Comparison of ENCODE assay signal across 17 cellular contexts in the genomic region with DNA sequence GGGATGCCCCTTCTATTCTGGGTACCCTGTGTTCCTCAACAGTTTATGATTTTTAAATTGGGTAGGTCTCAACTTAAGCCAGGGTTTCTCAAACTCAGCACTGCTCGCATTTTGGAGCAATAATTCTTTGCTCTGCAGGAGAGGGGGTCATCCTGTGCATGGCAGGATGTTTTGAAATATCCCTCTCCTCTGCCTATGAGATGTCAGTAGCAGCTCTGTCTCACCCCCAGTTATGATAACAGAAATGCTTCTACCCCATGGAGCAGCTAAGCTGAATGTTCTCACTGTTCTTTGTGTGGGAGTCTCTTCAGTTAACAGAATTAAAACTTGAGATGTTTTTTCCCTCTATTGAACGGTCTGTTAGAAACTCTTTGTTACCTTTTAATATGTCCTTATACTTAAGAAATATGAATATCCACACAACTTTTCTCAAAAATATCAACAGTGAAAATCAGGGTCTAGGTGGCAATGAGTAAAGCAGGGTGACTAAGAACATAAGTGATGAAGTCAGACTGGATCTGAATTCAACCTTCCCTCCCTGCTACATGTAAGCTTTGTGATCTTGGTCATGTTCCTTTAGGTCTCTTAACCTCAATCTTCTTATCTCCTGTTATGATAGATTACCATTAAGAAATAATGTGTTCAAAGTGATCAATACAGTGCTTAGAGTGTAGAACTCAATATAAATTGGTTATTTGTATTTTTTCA.
DNase-seq lines count a peak whose midpoint lies in the region; ATAC-seq and TF ChIP-seq lines count a peak whose summit lies in the region.
"Had no signal": no experiment of that assay in that cellular context is flagged by ENCODE, and none has a peak within 500 bp of the region (broad histone marks: within the 10 kb centered on the region; RNA-seq: fewer than 3 reads in every experiment).

No MANE protein-coding gene starts in this region.

- H3K27me3 Mint-ChIP-seq in CD4-positive, alpha-beta T cell: no peaks in the 10 kb centered on the region
- H3K27me3 Mint-ChIP-seq in activated naive CD8-positive, alpha-beta T cell treated with anti-CD3 and anti-CD28 coated beads, Interleukin-2, amount 50 U/mL, for 24 hours: no peaks in the 10 kb centered on the region

- no peak overlapping the region for H3K18ac ChIP-seq in neuronal stem cell (ENCODE audit: low read length)

- H3K27ac Mint-ChIP-seq in CD4-positive, alpha-beta T cell: peak overlapping the region; percentile 69
- peak overlapping the region; percentile 86 for H3K27ac Mint-ChIP-seq in activated naive CD8-positive, alpha-beta T cell treated with anti-CD3 and anti-CD28 coated beads, Interleukin-2, amount 50 U/mL, for 24 hours

- H3K23ac ChIP-seq in neuronal stem cell (ENCODE audit: low read depth, low read length, poor library complexity): no peak overlapping the region

- no peaks in the 10 kb centered on the region for H3K9me3 ChIP-seq in CD4-positive, alpha-beta T cell (ENCODE audit: control insufficient read depth, low read length)
- H3K9me3 ChIP-seq in neuronal stem cell (replicated peaks in 1 of 2; ENCODE audit: control insufficient read depth in 2 of 2, insufficient read depth in 1 of 2, low read depth in 1 of 2, low read length in 2 of 2): no peaks in the 10 kb centered on the region
- H3K9me3 ChIP-seq: BE2C, ovary, testis had no signal

- H2BK120ac ChIP-seq in neuronal stem cell (ENCODE audit: low read depth, low read length): no peak overlapping the region

- POLR2A ChIA-PET in CD4-positive, alpha-beta T cell (lab: Charles Lee): interaction anchor here (1.1 kb wide), 1 partner anchor 86 kb away, joined by 3 read pairs; no protein-coding TSS in a partner anchor

- no peak overlapping the region for H2BK15ac ChIP-seq in neuronal stem cell (ENCODE audit: low read length)

- no peak overlapping the region for H3K4me2 ChIP-seq in neuronal stem cell (ENCODE audit: insufficient read depth, low read length, poor library complexity, severe bottlenecking)

- H3K4me1 ChIP-seq in neuronal stem cell (ENCODE audit: control insufficient read depth in 2 of 2, insufficient read depth in 1 of 2, low read depth in 1 of 2, low read length in 2 of 2): peaks cover 2 to 6% of the 10 kb centered on the region in 2 donors

- H2AK5ac ChIP-seq in neuronal stem cell (ENCODE audit: low read depth, low read length): no peak overlapping the region

- H3K4me3 ChIP-seq in neuronal stem cell (ENCODE audit: low read length in 2 of 2): no peak overlapping the region
- H3K4me3 ChIP-seq: ovary, testis had no signal

- no peak for DNase-seq in CD4-positive, alpha-beta T cell
- no peak for DNase-seq in activated naive CD8-positive, alpha-beta T cell treated with anti-CD3 and anti-CD28 coated beads, Interleukin-2, amount 50 U/mL, for 24 hours
- DNase-seq in neuronal stem cell (ENCODE audit: low spot score) (no peak), NCI-H1092 (lab: John Stamatoyannopoulos, UW) (no peak), DMS53 treated with DMSO at 0.1 percent for 48 hours (lab: John Stamatoyannopoulos, UW; ENCODE audit: unreplicated experiment) (no peak), iPS-NIHi7 (ENCODE audit: extremely low spot score) (no peak)
- DNase-seq: BE2C, brain microvascular endothelial cell, left colon, NCI-H1694, NCI-H69, ovary, testis had no signal

- no peak overlapping the region for H2BK12ac ChIP-seq in neuronal stem cell (ENCODE audit: low read length)

- CTCF ChIA-PET in CD4-positive, alpha-beta T cell (lab: Charles Lee): no interaction called here

- H4K91ac ChIP-seq in neuronal stem cell (ENCODE audit: low read depth, low read length, poor library complexity): no peak overlapping the region

- no peak overlapping the region for H2AFZ ChIP-seq in neuronal stem cell (ENCODE audit: low read length)

- peaks cover 92% of the 10 kb centered on the region for H3K4me1 Mint-ChIP-seq in CD4-positive, alpha-beta T cell (ENCODE audit: low read depth)
- peaks cover 80% of the 10 kb centered on the region for H3K4me1 Mint-ChIP-seq in activated naive CD8-positive, alpha-beta T cell treated with anti-CD3 and anti-CD28 coated beads, Interleukin-2, amount 50 U/mL, for 24 hours

- no peaks in the 10 kb centered on the region for H3K27me3 ChIP-seq in CD4-positive, alpha-beta T cell (ENCODE audit: control insufficient read depth, insufficient read depth, low read length)
- H3K27me3 ChIP-seq in neuronal stem cell (ENCODE audit: control insufficient read depth in 3 of 3, insufficient read depth in 3 of 3, low read depth in 1 of 3, low read length in 3 of 3): no peaks in the 10 kb centered on the region
- H3K27me3 ChIP-seq: BE2C, brain microvascular endothelial cell, ovary, testis had no signal

- no peaks in the 10 kb centered on the region for H3K79me1 ChIP-seq in neuronal stem cell (ENCODE audit: low read depth, low read length)

- WGBS in neuronal stem cell (ENCODE audit: extremely low coverage in 2 of 2, insufficient read length in 2 of 2, insufficient replicate concordance in 1 of 2), 2 donors: no CpG with 5 or more reads among the region's 2 CpGs

- peaks cover 9% of the 10 kb centered on the region for H3K36me3 Mint-ChIP-seq in CD4-positive, alpha-beta T cell (ENCODE audit: low read depth)
- H3K36me3 Mint-ChIP-seq in activated naive CD8-positive, alpha-beta T cell treated with anti-CD3 and anti-CD28 coated beads, Interleukin-2, amount 50 U/mL, for 24 hours (ENCODE audit: low read depth): no peaks in the 10 kb centered on the region

- no peak for TF ChIP-seq CTCF in CD4-positive, alpha-beta T cell (IDR thresholded peaks at IDR 0.05)

- H3K36me3 ChIP-seq in neuronal stem cell (replicated peaks in 1 of 2; ENCODE audit: control insufficient read depth in 2 of 2, insufficient read depth in 2 of 2, low read length in 2 of 2): no peaks in the 10 kb centered on the region
- H3K36me3 ChIP-seq: brain microvascular endothelial cell, ovary had no signal

- H3K14ac ChIP-seq in neuronal stem cell (ENCODE audit: low read length): no peak overlapping the region

- H3K4me3 Mint-ChIP-seq in CD4-positive, alpha-beta T cell: peak overlapping the region; percentile 47
- H3K4me3 Mint-ChIP-seq in activated naive CD8-positive, alpha-beta T cell treated with anti-CD3 and anti-CD28 coated beads, Interleukin-2, amount 50 U/mL, for 24 hours: peak overlapping the region; percentile 9

- H3K27ac ChIP-seq in CD4-positive, alpha-beta T cell (ENCODE audit: low read depth, low read length): peak overlapping the region; percentile 7
- no peak overlapping the region for H3K27ac ChIP-seq in neuronal stem cell (replicated peaks; ENCODE audit: low read length)
- H3K27ac ChIP-seq: brain microvascular endothelial cell, HL-60, ovary, RWPE1, testis had no signal

- intact Hi-C loops in CD4-positive, alpha-beta T cell (cut with DNase I, micrococcal nuclease): no loop called here

- H3K4ac ChIP-seq in neuronal stem cell (ENCODE audit: low read length): no peak overlapping the region

- H4K8ac ChIP-seq in neuronal stem cell (ENCODE audit: low read depth, low read length): no peak overlapping the region

- no peak for TF ChIP-seq POLR2A in GM18505 (IDR thresholded peaks at IDR 0.05; ENCODE audit: borderline replicate concordance, extremely low read depth, insufficient read depth, insufficient read length)

- no peak overlapping the region for H2BK5ac ChIP-seq in neuronal stem cell (ENCODE audit: low read length)

- no peak overlapping the region for H3K9ac ChIP-seq in neuronal stem cell (ENCODE audit: low read depth, low read length, poor library complexity)

- H3K9me3 Mint-ChIP-seq in CD4-positive, alpha-beta T cell: no peaks in the 10 kb centered on the region
- H3K9me3 Mint-ChIP-seq in activated naive CD8-positive, alpha-beta T cell treated with anti-CD3 and anti-CD28 coated beads, Interleukin-2, amount 50 U/mL, for 24 hours: no peaks in the 10 kb centered on the region

- ATAC-seq in CD4-positive, alpha-beta T cell (ENCODE audit: poor library complexity): peak; percentile 45
- peak; percentile 70 for ATAC-seq in GM18505 (IDR thresholded peaks at IDR 0.05; ENCODE audit: unreplicated experiment)
- peak; percentile 69 for ATAC-seq in HG02884 (IDR thresholded peaks at IDR 0.05; ENCODE audit: unreplicated experiment)
- peak; percentile 94 for ATAC-seq in activated naive CD8-positive, alpha-beta T cell treated with anti-CD3 and anti-CD28 coated beads, Interleukin-2, amount 50 U/mL, for 24 hours
- ATAC-seq: left colon had no signal
